In the genomic region with DNA sequence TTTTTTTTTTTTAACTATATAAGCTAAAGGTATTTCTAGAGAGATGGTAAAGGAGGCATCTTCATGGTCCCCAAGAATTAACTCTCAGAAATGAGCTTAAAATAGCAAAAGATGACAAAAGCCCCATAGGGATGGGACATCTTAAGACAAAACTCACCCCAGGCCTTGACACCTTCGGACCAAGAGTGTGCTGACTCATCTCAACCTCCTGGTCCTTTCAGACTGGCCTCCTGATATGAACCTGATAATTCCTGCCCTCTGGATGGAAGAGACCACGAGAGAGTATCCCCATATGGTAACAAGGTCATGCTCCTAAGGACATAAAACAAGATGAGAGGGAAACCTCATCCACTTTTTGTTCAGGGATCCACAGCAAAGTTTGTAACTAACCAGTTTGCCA, we compare ENCODE assay signal across 20 cellular contexts. TPM values are rescaled to one million over a fixed set of nuclear protein-coding genes. Genes with fewer than 3 reads are reported as not detected.
DNase-seq lines count a peak whose midpoint lies in the region; ATAC-seq, FAIRE-seq and TF ChIP-seq lines count a peak whose summit lies in the region.
"Had no signal": no experiment of that assay in that cellular context is flagged by ENCODE, and none has a peak within 500 bp of the region (broad histone marks: within the 10 kb centered on the region; RNA-seq: fewer than 3 reads in every experiment).

No MANE protein-coding gene starts in this region.

- H3K9me3 ChIP-seq in HepG2 (ENCODE audit: low read length) (no peaks in the 10 kb centered on the region), right lobe of liver (no peaks in the 10 kb centered on the region), hepatocyte (ENCODE audit: low read depth) (no peaks in the 10 kb centered on the region), neural progenitor cell (ENCODE audit: low read depth) (no peaks in the 10 kb centered on the region), BE2C (no peaks in the 10 kb centered on the region), suprapubic skin (no peaks in the 10 kb centered on the region)

- TF ChIP-seq POLR2A in HepG2 (IDR thresholded peaks at IDR 0.05; ENCODE audit: insufficient read depth in 1 of 2, low read depth in 2 of 2, low read length in 2 of 2) (no peak), right lobe of liver (IDR thresholded peaks at IDR 0.05) (no peak), suprapubic skin (IDR thresholded peaks at IDR 0.05) (no peak)

- H2AFZ ChIP-seq in HepG2 (ENCODE audit: low read length) (no peak overlapping the region), hepatocyte (no peak overlapping the region), neural progenitor cell (replicated peaks) (peak overlapping the region; percentile 38)

- H3K79me2 ChIP-seq in HepG2 (ENCODE audit: insufficient read depth, low read length) (no peaks in the 10 kb centered on the region), hepatocyte (no peaks in the 10 kb centered on the region), neural progenitor cell (ENCODE audit: low read depth) (no peaks in the 10 kb centered on the region)

- ATAC-seq in HepG2 (peak; percentile 7; the same call in 2 of the 3 replicates), right lobe of liver (no peak)
- ATAC-seq: GM12878 had no signal

- H3K9ac ChIP-seq in HepG2 (ENCODE audit: insufficient read depth, low read depth, low read length) (peak overlapping the region; percentile 81), neural progenitor cell (no peak overlapping the region)

- FAIRE-seq in HepG2 (lab: Jason Lieb, UNC): no peak
- FAIRE-seq: GM12878, GM19239, H1 had no signal

- H3K27ac ChIP-seq in HepG2 (ENCODE audit: extremely low read length, insufficient read depth, low read length): peak overlapping the region; percentile 77
- H3K27ac ChIP-seq in right lobe of liver: no peak overlapping the region
- peak overlapping the region; percentile 70 for H3K27ac ChIP-seq in hepatocyte
- H3K27ac ChIP-seq in neural progenitor cell: no peak overlapping the region
- H3K27ac ChIP-seq in suprapubic skin: no peak overlapping the region

- DNase-seq in HepG2 (ENCODE audit: low spot score) (no peak), right lobe of liver (no peak), hepatocyte (ENCODE audit: low spot score) (no peak), neural progenitor cell (ENCODE audit: low spot score) (no peak), BE2C (no peak), suprapubic skin (ENCODE audit: low spot score in 2 of 2) (no peak)
- DNase-seq in activated T-helper 2 cell treated with anti-CD3 and anti-CD28 coated beads, Interferon-gamma antibody, Interleukin-2, Interleukin-4, amounts not matched to agents 10 μg/mL and 5 μg/mL and 100 μg/mL, durations not matched to agents 14 hours and 24 hours and 36 hours (ENCODE audit: low spot score): no peak
- DNase-seq: C1 segment of cervical spinal cord; CD4-positive, CD25-positive, alpha-beta regulatory T cell; CD8-positive, alpha-beta memory T cell; COR-L47; DMS 273 treated with DMSO at 0.1 percent for 48 hours; DMS53; DND-41; EL; H9 had no signal

- POLR2A ChIA-PET in HepG2 (lab: Yijun Ruan, JAX): interaction anchor here (2.1 kb wide), 1 partner anchor 12 kb away, joined by 10 read pairs; a partner anchor contains a TSS

- peaks cover 5% of the 10 kb centered on the region for H3K4me1 Mint-ChIP-seq in neural progenitor cell
- peaks cover 2% of the 10 kb centered on the region for H3K4me1 Mint-ChIP-seq in activated T-helper 2 cell treated with anti-CD3 and anti-CD28 coated beads, Interferon-gamma antibody, Interleukin-2, Interleukin-4, amounts not matched to agents 10 μg/mL and 5 μg/mL and 100 μg/mL, durations not matched to agents 14 hours and 24 hours and 36 hours (ENCODE audit: low read depth)
- H3K4me1 Mint-ChIP-seq: B cell; CD4-positive, CD25-positive, alpha-beta regulatory T cell had no signal

- peak overlapping the region in 2 of 3 experiments; percentile 45 to 69; a peak in 2 of 6 replicates for H3K4me3 ChIP-seq in HepG2 (replicated peaks in 1 of 3; ENCODE audit: insufficient read depth in 1 of 3, low read depth in 2 of 3, low read length in 3 of 3)
- H3K4me3 ChIP-seq in right lobe of liver: no peak overlapping the region
- H3K4me3 ChIP-seq in hepatocyte: no peak overlapping the region
- no peak overlapping the region for H3K4me3 ChIP-seq in neural progenitor cell
- H3K4me3 ChIP-seq in BE2C (ENCODE audit: low read depth, low read length): no peak overlapping the region
- H3K4me3 ChIP-seq in suprapubic skin: no peak overlapping the region
- H3K4me3 ChIP-seq: GM12878 had no signal

- BruUV-seq in HepG2 (replicated peaks; lab: Mats Ljungman, UMichigan): no TSS peak

- no peaks in the 10 kb centered on the region for H3K9me3 Mint-ChIP-seq in neural progenitor cell
- H3K9me3 Mint-ChIP-seq in activated T-helper 2 cell treated with anti-CD3 and anti-CD28 coated beads, Interferon-gamma antibody, Interleukin-2, Interleukin-4, amounts not matched to agents 10 μg/mL and 5 μg/mL and 100 μg/mL, durations not matched to agents 14 hours and 24 hours and 36 hours: no peaks in the 10 kb centered on the region
- H3K9me3 Mint-ChIP-seq: CD4-positive, CD25-positive, alpha-beta regulatory T cell; CD8-positive, alpha-beta memory T cell; H9 had no signal

- peaks cover 3% of the 10 kb centered on the region for H3K27me3 Mint-ChIP-seq in neural progenitor cell (ENCODE audit: insufficient read depth, low read depth)
- peaks cover 19% of the 10 kb centered on the region for H3K27me3 Mint-ChIP-seq in activated T-helper 2 cell treated with anti-CD3 and anti-CD28 coated beads, Interferon-gamma antibody, Interleukin-2, Interleukin-4, amounts not matched to agents 10 μg/mL and 5 μg/mL and 100 μg/mL, durations not matched to agents 14 hours and 24 hours and 36 hours (ENCODE audit: low read depth)

- H4K20me1 ChIP-seq in HepG2 (ENCODE audit: insufficient read depth, low read length) (no peaks in the 10 kb centered on the region), hepatocyte (ENCODE audit: insufficient read depth, poor library complexity, severe bottlenecking) (no peaks in the 10 kb centered on the region), neural progenitor cell (ENCODE audit: low read depth) (no peaks in the 10 kb centered on the region)

- no peaks in the 10 kb centered on the region for H3K36me3 ChIP-seq in HepG2 (replicated peaks in 1 of 2; ENCODE audit: control insufficient read depth in 1 of 2, insufficient read depth in 2 of 2, low read length in 2 of 2)
- no peaks in the 10 kb centered on the region for H3K36me3 ChIP-seq in right lobe of liver
- no peaks in the 10 kb centered on the region for H3K36me3 ChIP-seq in hepatocyte (replicated peaks; ENCODE audit: insufficient read depth, low read depth)
- H3K36me3 ChIP-seq in neural progenitor cell: no peaks in the 10 kb centered on the region
- H3K36me3 ChIP-seq in BE2C: no peaks in the 10 kb centered on the region
- no peaks in the 10 kb centered on the region for H3K36me3 ChIP-seq in suprapubic skin

- no peak overlapping the region for H3K27ac Mint-ChIP-seq in neural progenitor cell
- no peak overlapping the region for H3K27ac Mint-ChIP-seq in activated T-helper 2 cell treated with anti-CD3 and anti-CD28 coated beads, Interferon-gamma antibody, Interleukin-2, Interleukin-4, amounts not matched to agents 10 μg/mL and 5 μg/mL and 100 μg/mL, durations not matched to agents 14 hours and 24 hours and 36 hours
- H3K27ac Mint-ChIP-seq: B cell; CD4-positive, CD25-positive, alpha-beta regulatory T cell; CD8-positive, alpha-beta memory T cell; H9 had no signal

- no peak overlapping the region for H3K4me3 Mint-ChIP-seq in neural progenitor cell
- no peak overlapping the region for H3K4me3 Mint-ChIP-seq in activated T-helper 2 cell treated with anti-CD3 and anti-CD28 coated beads, Interferon-gamma antibody, Interleukin-2, Interleukin-4, amounts not matched to agents 10 μg/mL and 5 μg/mL and 100 μg/mL, durations not matched to agents 14 hours and 24 hours and 36 hours (ENCODE audit: low read depth)
- H3K4me3 Mint-ChIP-seq: B cell; CD4-positive, CD25-positive, alpha-beta regulatory T cell; CD8-positive, alpha-beta memory T cell; H9 had no signal

- H3K4me2 ChIP-seq in HepG2 (ENCODE audit: low read depth, low read length): peak overlapping the region; percentile 97
- H3K4me2 ChIP-seq in hepatocyte: peak overlapping the region; percentile 54
- H3K4me2 ChIP-seq in neural progenitor cell: no peak overlapping the region

- TF ChIP-seq CTCF in HepG2 (CRISPR knock-in tag; IDR thresholded peaks at IDR 0.05): no peak
- TF ChIP-seq CTCF in right lobe of liver (IDR thresholded peaks at IDR 0.05): no peak
- TF ChIP-seq CTCF in hepatocyte (IDR thresholded peaks at IDR 0.05; ENCODE audit: poor library complexity): no peak
- no peak for TF ChIP-seq CTCF in neural progenitor cell (IDR thresholded peaks at IDR 0.05)
- no peak for TF ChIP-seq CTCF in BE2C (IDR thresholded peaks at IDR 0.05; ENCODE audit: low read depth, low read length)
- no peak for TF ChIP-seq CTCF in suprapubic skin (IDR thresholded peaks at IDR 0.05)

- no peak for TF ChIP-seq RAD21 in HepG2 (CRISPR knock-in tag; IDR thresholded peaks at IDR 0.05)

- in situ Hi-C loops in HepG2 (cut with HindIII; ENCODE audit: extremely low pct_ligation_motif_present, low pct_unique_long_range_greater_than_20kb): no loop called here

- CTCF ChIA-PET in HepG2 (lab: Yijun Ruan, JAX; ENCODE audit: low intra/inter-chr PET ratio, low total read pairs): no interaction called here

- H3K9me2 ChIP-seq in hepatocyte (replicated peaks; ENCODE audit: insufficient read depth): no peaks in the 10 kb centered on the region

- intact Hi-C loops in HepG2 (cut with micrococcal nuclease; ENCODE audit: unreplicated experiment): loop anchor here (5.0 kb wide), 1 partner anchor 310 kb away; no protein-coding TSS in a partner anchor
- intact Hi-C loops in right lobe of liver (cut with DNase I): no loop called here
- intact Hi-C loops in activated T-helper 2 cell treated with anti-CD3 and anti-CD28 coated beads, Interferon-gamma antibody, Interleukin-2, Interleukin-4, amounts not matched to agents 10 μg/mL and 5 μg/mL and 100 μg/mL, durations not matched to agents 14 hours and 24 hours and 36 hours (cut with micrococcal nuclease): no loop called here

- H3K4me1 ChIP-seq in HepG2 (ENCODE audit: insufficient read depth, low read length) (peaks cover 71% of the 10 kb centered on the region), right lobe of liver (no peaks in the 10 kb centered on the region), hepatocyte (ENCODE audit: insufficient read depth) (peaks cover 6% of the 10 kb centered on the region), neural progenitor cell (no peaks in the 10 kb centered on the region), BE2C (no peaks in the 10 kb centered on the region), suprapubic skin (no peaks in the 10 kb centered on the region)

- H3K27me3 ChIP-seq in HepG2 (ENCODE audit: control insufficient read depth in 1 of 2, insufficient read depth in 2 of 2, low read length in 2 of 2) (no peaks in the 10 kb centered on the region), right lobe of liver (no peaks in the 10 kb centered on the region), hepatocyte (no peaks in the 10 kb centered on the region), neural progenitor cell (no peaks in the 10 kb centered on the region), BE2C (no peaks in the 10 kb centered on the region), suprapubic skin (no peaks in the 10 kb centered on the region)

- 21% methylated on average over 2 of the region's 2 CpGs for WGBS in HepG2 (ENCODE audit: low lambda C conversion rate)
- WGBS in right lobe of liver (ENCODE audit: insufficient coverage, low coverage, low lambda C conversion rate, missing lambda C conversion rate): 75% methylated on average over 2 of the region's 2 CpGs
- WGBS in hepatocyte (ENCODE audit: low lambda C conversion rate, missing lambda C conversion rate): 36% methylated on average over 2 of the region's 2 CpGs
- WGBS in suprapubic skin: 93% methylated on average over 2 of the region's 2 CpGs

- no peaks in the 10 kb centered on the region for H3F3A ChIP-seq in neural progenitor cell (ENCODE audit: low read depth)

- TF ChIP-seq EP300 in HepG2 (IDR thresholded peaks at IDR 0.05; ENCODE audit: low read depth in 2 of 2, low read length in 2 of 2): no peak
- TF ChIP-seq EP300 in HepG2 (CRISPR knock-in tag; IDR thresholded peaks at IDR 0.05; ENCODE audit: borderline replicate concordance): no peak
- no peak for TF ChIP-seq EP300 in suprapubic skin (IDR thresholded peaks at IDR 0.05)

- no peaks in the 10 kb centered on the region for H3K36me3 Mint-ChIP-seq in neural progenitor cell
- H3K36me3 Mint-ChIP-seq in activated T-helper 2 cell treated with anti-CD3 and anti-CD28 coated beads, Interferon-gamma antibody, Interleukin-2, Interleukin-4, amounts not matched to agents 10 μg/mL and 5 μg/mL and 100 μg/mL, durations not matched to agents 14 hours and 24 hours and 36 hours (ENCODE audit: low read depth): no peaks in the 10 kb centered on the region
- H3K36me3 Mint-ChIP-seq: CD4-positive, CD25-positive, alpha-beta regulatory T cell had no signal

RNA-seq across cellular contexts. Expression of a gene that starts 8.4 kb away (rescaled TPM):
- total RNA-seq in HepG2 (2016; rRNA removed; fragmentation: Illumina TruSeq; extraction: Trizol) (68.2 and 103 TPM in 2 replicates), right lobe of liver (10 to 100 TPM; 13.8 to 36.3 (median 22.5) TPM), hepatocyte (80.7 and 138 TPM in 2 replicates), neural progenitor cell (ENCODE audit: low replicate concordance) (108 and 172 TPM in 2 replicates), suprapubic skin (10 to 100 TPM; 24.1 to 44.3 (median 26.6) TPM)
- total RNA-seq in HepG2 (2016; cell fraction: cytosol; rRNA removed; fragmentation: Illumina TruSeq; extraction: Trizol; ENCODE audit: low read depth): 10.0 and 15.2 TPM in 2 replicates
- 70.0 and 128 TPM in 2 replicates for total RNA-seq in HepG2 (2016; cell fraction: insoluble cytoplasmic fraction; rRNA removed; fragmentation: Illumina TruSeq; extraction: Trizol)
- 24.3 and 26.6 TPM in 2 replicates for total RNA-seq in HepG2 (2016; cell fraction: membrane; rRNA removed; fragmentation: Illumina TruSeq; extraction: Trizol)
- 60.5 and 62.1 TPM in 2 replicates for total RNA-seq in HepG2 (2016; cell fraction: nucleus; rRNA removed; fragmentation: Illumina TruSeq; extraction: Trizol)
- polyA plus RNA-seq in HepG2 (2011; rRNA removed) (12.9 and 17.3 TPM in 2 replicates), hepatocyte (41.8 and 47.3 TPM in 2 replicates)
- 4.5 and 9.6 TPM in 2 replicates for polyA plus RNA-seq in HepG2 (2011; cell fraction: cytosol; rRNA removed)
- polyA plus RNA-seq in HepG2 (2011; cell fraction: nucleus; rRNA removed): 8.7 and 12.8 TPM in 2 replicates
- 18.0 and 30.6 TPM in 2 replicates for polyA plus RNA-seq in HepG2 (2012)
- 3.3 and 4.3 TPM in 2 replicates for polyA plus RNA-seq in HepG2 (2016; cell fraction: cytosol; fragmentation: Illumina TruSeq; extraction: Trizol; ENCODE audit: low read depth)
- polyA plus RNA-seq in HepG2 (2016; cell fraction: insoluble cytoplasmic fraction; fragmentation: Illumina TruSeq; extraction: Trizol; ENCODE audit: low read depth): 66.5 and 76.4 TPM in 2 replicates
- polyA plus RNA-seq in HepG2 (2016; cell fraction: membrane; fragmentation: Illumina TruSeq; extraction: Trizol; ENCODE audit: low read depth): 14.4 and 17.7 TPM in 2 replicates
- 48.5 and 55.3 TPM in 2 replicates for polyA plus RNA-seq in HepG2 (2016; cell fraction: nucleus; fragmentation: Illumina TruSeq; extraction: Trizol; ENCODE audit: insufficient read depth, low read depth)
- polyA minus RNA-seq in HepG2 (2011; rRNA and poly(A)+ RNA removed; ENCODE audit: low replicate concordance): 7.9 and 9.8 TPM in 2 replicates
- polyA minus RNA-seq in HepG2 (2011; cell fraction: cytosol; rRNA and poly(A)+ RNA removed): 9.7 and 12.5 TPM in 2 replicates
- polyA minus RNA-seq in HepG2 (2011; cell fraction: nucleus; rRNA and poly(A)+ RNA removed): 54.5 and 62.3 TPM in 2 replicates
- total RNA-seq in activated T-helper 2 cell treated with anti-CD3 and anti-CD28 coated beads, Interferon-gamma antibody, Interleukin-2, Interleukin-4, amounts not matched to agents 10 μg/mL and 5 μg/mL and 100 μg/mL, durations not matched to agents 14 hours and 24 hours and 36 hours: 36.3 and 40.0 TPM in 2 replicates
- 38.0 TPM for polyA plus RNA-seq in BE2C (2012; ENCODE audit: insufficient read depth, insufficient read length, low read depth)

RNA-seq across cellular contexts. Expression of a gene that starts 12.5 kb away (rescaled TPM):
- 13.3 and 18.2 TPM in 2 replicates for total RNA-seq in HepG2 (2016; rRNA removed; fragmentation: Illumina TruSeq; extraction: Trizol)
- total RNA-seq in HepG2 (2016; cell fraction: cytosol; rRNA removed; fragmentation: Illumina TruSeq; extraction: Trizol; ENCODE audit: low read depth): 11.9 and 12.4 TPM in 2 replicates
- total RNA-seq in HepG2 (2016; cell fraction: insoluble cytoplasmic fraction; rRNA removed; fragmentation: Illumina TruSeq; extraction: Trizol): 10.9 and 19.9 TPM in 2 replicates
- 18.6 and 21.2 TPM in 2 replicates for total RNA-seq in HepG2 (2016; cell fraction: membrane; rRNA removed; fragmentation: Illumina TruSeq; extraction: Trizol)
- 22.0 and 22.6 TPM in 2 replicates for total RNA-seq in HepG2 (2016; cell fraction: nucleus; rRNA removed; fragmentation: Illumina TruSeq; extraction: Trizol)
- polyA plus RNA-seq in HepG2 (2011; rRNA removed): 11.3 and 16.8 TPM in 2 replicates
- polyA plus RNA-seq in HepG2 (2011; cell fraction: cytosol; rRNA removed): 3.9 and 6.0 TPM in 2 replicates
- 6.8 and 7.7 TPM in 2 replicates for polyA plus RNA-seq in HepG2 (2011; cell fraction: nucleus; rRNA removed)
- 16.4 and 16.6 TPM in 2 replicates for polyA plus RNA-seq in HepG2 (2012)
- polyA plus RNA-seq in HepG2 (2016; cell fraction: cytosol; fragmentation: Illumina TruSeq; extraction: Trizol; ENCODE audit: low read depth): 13.1 and 14.1 TPM in 2 replicates
- polyA plus RNA-seq in HepG2 (2016; cell fraction: insoluble cytoplasmic fraction; fragmentation: Illumina TruSeq; extraction: Trizol; ENCODE audit: low read depth): 11.8 and 12.8 TPM in 2 replicates
- polyA plus RNA-seq in HepG2 (2016; cell fraction: membrane; fragmentation: Illumina TruSeq; extraction: Trizol; ENCODE audit: low read depth): 15.1 and 15.3 TPM in 2 replicates
- polyA plus RNA-seq in HepG2 (2016; cell fraction: nucleus; fragmentation: Illumina TruSeq; extraction: Trizol; ENCODE audit: insufficient read depth, low read depth): 25.5 and 30.7 TPM in 2 replicates
- polyA minus RNA-seq in HepG2 (2011; rRNA and poly(A)+ RNA removed; ENCODE audit: low replicate concordance): 5.3 and 5.7 TPM in 2 replicates
- polyA minus RNA-seq in HepG2 (2011; cell fraction: cytosol; rRNA and poly(A)+ RNA removed): 5.4 and 7.5 TPM in 2 replicates
- 14.0 and 21.4 TPM in 2 replicates for polyA minus RNA-seq in HepG2 (2011; cell fraction: nucleus; rRNA and poly(A)+ RNA removed)
- 1 to 10 TPM; 5.4 to 8.2 (median 6.7) TPM for total RNA-seq in right lobe of liver
- 24.9 and 27.0 TPM in 2 replicates for total RNA-seq in hepatocyte
- 20.7 and 22.9 TPM in 2 replicates for polyA plus RNA-seq in hepatocyte
- total RNA-seq in neural progenitor cell (ENCODE audit: low replicate concordance): 29.6 and 36.1 TPM in 2 replicates
- total RNA-seq in activated T-helper 2 cell treated with anti-CD3 and anti-CD28 coated beads, Interferon-gamma antibody, Interleukin-2, Interleukin-4, amounts not matched to agents 10 μg/mL and 5 μg/mL and 100 μg/mL, durations not matched to agents 14 hours and 24 hours and 36 hours: 6.2 and 9.1 TPM in 2 replicates
- 14.8 TPM for polyA plus RNA-seq in BE2C (2012; ENCODE audit: insufficient read depth, insufficient read length, low read depth)
- total RNA-seq in suprapubic skin: 10 to 100 TPM in 2 of 4 donors, 1 to 10 TPM in 2; 5.6 to 12.1 (median 9.2) TPM

RNA-seq across cellular contexts. Expression of a gene that starts 56.0 kb away (rescaled TPM):
- total RNA-seq in HepG2 (2016; rRNA removed; fragmentation: Illumina TruSeq; extraction: Trizol) (141 and 166 TPM in 2 replicates), right lobe of liver (100 to 1,000 TPM in 5 of 6 experiments, 10 to 100 TPM in 1; 95.9 to 209 (median 157) TPM), hepatocyte (291 and 320 TPM in 2 replicates), neural progenitor cell (ENCODE audit: low replicate concordance) (192 and 205 TPM in 2 replicates), suprapubic skin (100 to 1,000 TPM in 2 of 4 donors, 10 to 100 TPM in 2; 48.9 to 137 (median 99.3) TPM)
- 78.4 and 95.3 TPM in 2 replicates for total RNA-seq in HepG2 (2016; cell fraction: cytosol; rRNA removed; fragmentation: Illumina TruSeq; extraction: Trizol; ENCODE audit: low read depth)
- total RNA-seq in HepG2 (2016; cell fraction: insoluble cytoplasmic fraction; rRNA removed; fragmentation: Illumina TruSeq; extraction: Trizol): 150 and 169 TPM in 2 replicates
- total RNA-seq in HepG2 (2016; cell fraction: membrane; rRNA removed; fragmentation: Illumina TruSeq; extraction: Trizol): 182 and 203 TPM in 2 replicates
- 107 and 124 TPM in 2 replicates for total RNA-seq in HepG2 (2016; cell fraction: nucleus; rRNA removed; fragmentation: Illumina TruSeq; extraction: Trizol)
- polyA plus RNA-seq in HepG2 (2011; rRNA removed) (335 and 421 TPM in 2 replicates), hepatocyte (173 and 201 TPM in 2 replicates)
- polyA plus RNA-seq in HepG2 (2011; cell fraction: cytosol; rRNA removed): 589 and 760 TPM in 2 replicates
- 90.4 and 93.4 TPM in 2 replicates for polyA plus RNA-seq in HepG2 (2011; cell fraction: nucleus; rRNA removed)
- polyA plus RNA-seq in HepG2 (2012): 212 and 227 TPM in 2 replicates
- 124 and 138 TPM in 2 replicates for polyA plus RNA-seq in HepG2 (2016; cell fraction: cytosol; fragmentation: Illumina TruSeq; extraction: Trizol; ENCODE audit: low read depth)
- polyA plus RNA-seq in HepG2 (2016; cell fraction: insoluble cytoplasmic fraction; fragmentation: Illumina TruSeq; extraction: Trizol; ENCODE audit: low read depth): 185 and 205 TPM in 2 replicates
- polyA plus RNA-seq in HepG2 (2016; cell fraction: membrane; fragmentation: Illumina TruSeq; extraction: Trizol; ENCODE audit: low read depth): 220 and 225 TPM in 2 replicates
- polyA plus RNA-seq in HepG2 (2016; cell fraction: nucleus; fragmentation: Illumina TruSeq; extraction: Trizol; ENCODE audit: insufficient read depth, low read depth): 245 and 260 TPM in 2 replicates
- 581 and 762 TPM in 2 replicates for polyA minus RNA-seq in HepG2 (2011; rRNA and poly(A)+ RNA removed; ENCODE audit: low replicate concordance)
- polyA minus RNA-seq in HepG2 (2011; cell fraction: cytosol; rRNA and poly(A)+ RNA removed): 203 and 246 TPM in 2 replicates
- polyA minus RNA-seq in HepG2 (2011; cell fraction: nucleus; rRNA and poly(A)+ RNA removed): 54.2 and 93.9 TPM in 2 replicates
- total RNA-seq in activated T-helper 2 cell treated with anti-CD3 and anti-CD28 coated beads, Interferon-gamma antibody, Interleukin-2, Interleukin-4, amounts not matched to agents 10 μg/mL and 5 μg/mL and 100 μg/mL, durations not matched to agents 14 hours and 24 hours and 36 hours: 113 and 115 TPM in 2 replicates
- 125 TPM for polyA plus RNA-seq in BE2C (2012; ENCODE audit: insufficient read depth, insufficient read length, low read depth)

Comparison
In these comparisons a context has a peak if more than half of its experiments do, and no peak if none do; other contexts are left out.
1. H3K27ac ChIP-seq: peak in HepG2 (single experiment) and hepatocyte (single experiment); none in right lobe of liver (0 of 3), neural progenitor cell (single experiment) and suprapubic skin (single experiment).
2. H3K4me3 ChIP-seq: peak in HepG2 (2 of 3); none in right lobe of liver (0 of 3), hepatocyte (single experiment), neural progenitor cell (single experiment), BE2C (single experiment) and suprapubic skin (single experiment).